Comparison of ENCODE assay signal across 29 cellular contexts in genomic region chr2:101354420-101354819, GRCh38. TPM values are rescaled to one million over a fixed set of nuclear protein-coding genes. Genes with fewer than 3 reads are reported as not detected.
"Had no signal": no experiment of that assay in that cellular context is flagged by ENCODE, and none has a peak within 500 bp of the region (broad histone marks: within the 10 kb centered on the region; RNA-seq: fewer than 3 reads in every experiment).

No MANE protein-coding gene starts in this region.

- ATAC-seq: activated CD8-positive, alpha-beta T cell treated with anti-CD3 and anti-CD28 coated beads for 36 hours; activated T-cell treated with anti-CD3 and anti-CD28 coated beads, Interleukin-2, amount 50 U/mL, for 72 hours; activated T-helper 17 cell treated with anti-CD3 and anti-CD28 coated beads, Interleukin-2, amount 50 U/mL, for 72 hours had no signal

- H3K4me3 Mint-ChIP-seq: activated CD4-positive, alpha-beta T cell treated with anti-CD3 and anti-CD28 coated beads, Interleukin-2, amount 10 ng/mL, durations not matched to agents 24 days and 14 days; activated CD8-positive, alpha-beta T cell treated with anti-CD3 and anti-CD28 coated beads for 36 hours; activated naive CD8-positive, alpha-beta T cell treated with anti-CD3 and anti-CD28 coated beads for 36 hours; activated T-cell treated with anti-CD3 and anti-CD28 coated beads, Interleukin-2, amount 50 U/mL, for 72 hours; activated T-helper 17 cell treated with anti-CD3 and anti-CD28 coated beads, Interleukin-2, amount 50 U/mL, for 72 hours had no signal

- DNase-seq: activated CD4-positive, alpha-beta T cell treated with anti-CD3 and anti-CD28 coated beads, Interleukin-2, amount 10 ng/mL, durations not matched to agents 24 days and 14 days; activated CD4-positive, alpha-beta T cell treated with anti-CD3 and anti-CD28 coated beads, Interleukin-2, amount 50 U/mL, for 4 hours; activated CD8-positive, alpha-beta T cell treated with anti-CD3 and anti-CD28 coated beads for 36 hours; activated effector memory CD4-positive, alpha-beta T cell treated with anti-CD3 and anti-CD28 coated beads, Interleukin-2, amount 50 U/mL, for 16 hours; activated naive CD4-positive, alpha-beta T cell; activated naive CD4-positive, alpha-beta T cell treated with anti-CD3 and anti-CD28 coated beads, Interleukin-2, amount 50 U/mL, for 16 hours; activated naive CD8-positive, alpha-beta T cell treated with anti-CD3 and anti-CD28 coated beads for 36 hours; activated T-cell treated with anti-CD3 and anti-CD28 coated beads, Interleukin-2, amount 50 U/mL, for 1 hour; activated T-cell treated with anti-CD3 and anti-CD28 coated beads, Interleukin-2, amount 50 U/mL, for 72 hours; amniotic stem cell; aorta; brain microvascular endothelial cell; central memory CD4-positive, alpha-beta T cell; Kasumi-1; KG1; MG63; NCI-H1048; NCI-H1105 treated with DMSO at 0.1 percent for 48 hours; NCI-H1436 treated with DMSO at 0.1 percent for 48 hours; NCI-H1694 treated with DMSO at 0.1 percent for 48 hours; NCI-H2029; NCI-H345; NCI-H524 treated with DMSO at 0.1 percent for 48 hours; SHP77; SJCRH30; T1000 had no signal

- H3K36me3 ChIP-seq: brain microvascular endothelial cell, MG63, SJCRH30 had no signal

- H3K9me3 Mint-ChIP-seq: activated CD4-positive, alpha-beta T cell treated with anti-CD3 and anti-CD28 coated beads, Interleukin-2, amount 10 ng/mL, durations not matched to agents 24 days and 14 days; activated CD8-positive, alpha-beta T cell treated with anti-CD3 and anti-CD28 coated beads for 36 hours; activated naive CD8-positive, alpha-beta T cell treated with anti-CD3 and anti-CD28 coated beads for 36 hours; activated T-cell treated with anti-CD3 and anti-CD28 coated beads, Interleukin-2, amount 50 U/mL, for 72 hours; activated T-helper 17 cell treated with anti-CD3 and anti-CD28 coated beads, Interleukin-2, amount 50 U/mL, for 72 hours had no signal

- H3K27me3 ChIP-seq: brain microvascular endothelial cell, MG63, SJCRH30 had no signal

- H3K27ac Mint-ChIP-seq: activated CD4-positive, alpha-beta T cell treated with anti-CD3 and anti-CD28 coated beads, Interleukin-2, amount 10 ng/mL, durations not matched to agents 24 days and 14 days; activated CD8-positive, alpha-beta T cell treated with anti-CD3 and anti-CD28 coated beads for 36 hours; activated naive CD8-positive, alpha-beta T cell treated with anti-CD3 and anti-CD28 coated beads for 36 hours; activated T-cell treated with anti-CD3 and anti-CD28 coated beads, Interleukin-2, amount 50 U/mL, for 72 hours; activated T-helper 17 cell treated with anti-CD3 and anti-CD28 coated beads, Interleukin-2, amount 50 U/mL, for 72 hours had no signal

- H3K27me3 Mint-ChIP-seq: activated CD8-positive, alpha-beta T cell treated with anti-CD3 and anti-CD28 coated beads for 36 hours; activated naive CD8-positive, alpha-beta T cell treated with anti-CD3 and anti-CD28 coated beads for 36 hours; activated T-helper 17 cell treated with anti-CD3 and anti-CD28 coated beads, Interleukin-2, amount 50 U/mL, for 72 hours had no signal

- H3K27ac ChIP-seq: brain microvascular endothelial cell, SJCRH30, SK-N-MC had no signal

- H3K36me3 Mint-ChIP-seq: activated naive CD8-positive, alpha-beta T cell treated with anti-CD3 and anti-CD28 coated beads for 36 hours had no signal

- H3K4me3 ChIP-seq: MG63, SJCRH30, SK-N-MC had no signal

- H3K9me3 ChIP-seq: MG63, SJCRH30 had no signal

RNA-seq across cellular contexts. Expression of gene CREG2, which starts 32.9 kb away (rescaled TPM):
- total RNA-seq: activated CD4-positive, alpha-beta T cell treated with anti-CD3 and anti-CD28 coated beads, Interleukin-2, amount 10 ng/mL, durations not matched to agents 24 days and 14 days; activated CD8-positive, alpha-beta memory T cell treated with anti-CD3 and anti-CD28 coated beads for 36 hours; activated CD8-positive, alpha-beta T cell treated with anti-CD3 and anti-CD28 coated beads for 36 hours; activated naive CD8-positive, alpha-beta T cell treated with anti-CD3 and anti-CD28 coated beads for 36 hours; activated T-cell treated with anti-CD3 and anti-CD28 coated beads, Interleukin-2, amount 50 U/mL, for 72 hours; activated T-helper 17 cell treated with anti-CD3 and anti-CD28 coated beads, Interleukin-2, amount 50 U/mL, for 72 hours had no signal
- polyA plus RNA-seq: aorta had no signal
